2 cellular contexts compared by ENCODE assay signal in the genomic region with DNA sequence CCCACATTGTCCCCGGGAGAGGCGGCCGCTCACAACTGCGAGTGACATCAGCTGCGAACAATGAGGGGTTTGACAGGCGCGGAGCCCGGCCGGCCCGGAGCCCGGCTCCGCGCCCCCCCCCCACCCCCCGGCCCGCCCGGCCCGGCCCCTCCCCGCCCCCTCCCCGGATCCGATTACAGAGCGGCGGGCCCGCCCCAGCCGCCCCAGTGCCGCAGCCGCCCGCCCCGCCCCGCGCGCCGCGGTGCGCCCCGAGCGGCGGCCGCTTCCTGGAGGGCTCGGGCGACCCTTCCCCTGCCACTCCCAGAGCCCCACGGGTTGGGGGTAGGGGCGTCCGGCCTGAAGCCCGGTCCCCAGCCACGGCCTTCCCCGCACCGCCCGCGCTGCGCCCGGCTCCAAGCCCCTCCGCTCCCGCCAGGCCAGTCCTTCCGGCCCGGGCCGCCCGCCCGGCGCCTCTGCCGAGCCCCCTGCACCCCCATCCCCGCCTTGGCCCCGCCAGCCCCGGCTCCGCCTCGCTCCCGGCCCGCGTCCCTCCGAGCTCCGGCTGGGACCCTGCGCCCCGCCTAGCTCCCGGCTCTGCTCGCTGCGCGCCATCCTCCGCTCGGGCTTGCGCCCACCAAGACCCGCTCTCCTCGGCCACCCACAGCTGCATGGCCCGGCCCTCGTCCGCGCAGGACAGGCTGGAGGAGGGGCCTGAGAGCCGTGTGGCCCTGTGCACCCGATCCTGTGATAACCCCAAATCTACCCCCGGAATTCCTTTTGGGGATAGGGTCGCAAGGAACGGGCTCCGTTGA.
TF ChIP-seq lines count a peak whose summit lies in the region.

PCBP4 (minus strand) TSS at position 71 of the 791 bp plus-strand sequence. CDS start 6,214 bp downstream, outside the sequence.

TF ChIP-seq in HEK293, 187 proteins besides CTCF, POLR2A, EP300 and RAD21 (continued from another document):
- TF ChIP-seq ZBTB10 (tag by site-specific recombination; IDR thresholded peaks at IDR 0.05) (peak; percentile 26; the same call in 1 of the 2 replicates), ZNF335 (tag by site-specific recombination; conservative IDR thresholded peaks at IDR 0.05) (peak; percentile 50; the same call in 1 of the 2 replicates), ELK4 (IDR thresholded peaks at IDR 0.05; ENCODE audit: borderline replicate concordance, low read depth, low read length) (no peak), ZFHX2 (tag by site-specific recombination; conservative IDR thresholded peaks at IDR 0.05) (peak; percentile 71), SCRT2 (tag by site-specific recombination; IDR thresholded peaks at IDR 0.05) (no peak), SP2 (tag by site-specific recombination; IDR thresholded peaks at IDR 0.05) (peak; percentile 17; the same call in 1 of the 2 replicates), ZNF529 (tag by site-specific recombination; IDR thresholded peaks at IDR 0.05; ENCODE audit: insufficient replicate concordance) (no peak), ZNF624 (tag by site-specific recombination; IDR thresholded peaks at IDR 0.05) (no peak), KLF10 (tag by site-specific recombination; IDR thresholded peaks at IDR 0.05) (peak; percentile 26; the same call in 1 of the 2 replicates), ZBTB26 (tag by site-specific recombination; optimal IDR thresholded peaks at IDR 0.05) (peak; percentile 71)

TF ChIP-seq in GM12878, 131 proteins besides CTCF, POLR2A, EP300 and RAD21 (continued from another document):
- TF ChIP-seq ZBTB11 (CRISPR knock-in tag; IDR thresholded peaks at IDR 0.05): no peak
